In the genomic region with DNA sequence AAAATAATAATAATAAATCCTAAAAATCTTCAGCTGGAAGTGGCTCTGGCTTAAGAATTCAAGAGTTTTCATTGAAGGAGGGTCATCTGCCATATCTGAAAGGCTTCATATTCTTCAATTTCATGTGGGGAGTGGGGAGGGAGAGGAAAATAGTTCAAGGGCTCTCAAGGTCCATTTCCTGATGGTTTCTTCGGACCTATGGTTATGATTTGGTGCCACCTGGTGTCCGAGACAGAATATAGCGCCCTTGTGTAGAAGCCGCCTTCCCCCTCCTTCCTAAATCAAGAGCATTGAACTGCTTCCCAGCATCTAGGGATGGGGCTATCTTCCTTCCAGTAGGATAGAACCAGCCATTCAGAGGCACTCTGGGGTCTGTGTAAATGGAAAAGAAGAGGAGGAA, we compare ENCODE assay signal across 8 cellular contexts. TPM values are rescaled to one million over a fixed set of nuclear protein-coding genes. Genes with fewer than 3 reads are reported as not detected.
DNase-seq lines count a peak whose midpoint lies in the region; ATAC-seq and TF ChIP-seq lines count a peak whose summit lies in the region.

No MANE protein-coding gene starts in this region.

- H3K27me3 Mint-ChIP-seq in IgD-negative memory B cell, result no peaks in the 10 kb centered on the region
- no peaks in the 10 kb centered on the region for H3K27me3 Mint-ChIP-seq in activated T-helper 2 cell treated with anti-CD3 and anti-CD28 coated beads, Interferon-gamma antibody, Interleukin-2, Interleukin-4, amounts not matched to agents 10 μg/mL and 5 μg/mL and 100 μg/mL, durations not matched to agents 14 hours and 24 hours and 36 hours (ENCODE audit: low read depth)

- H3K4me3 Mint-ChIP-seq in IgD-negative memory B cell, result peak overlapping the region in 1 of 4 donors; percentile 9
- H3K4me3 Mint-ChIP-seq in activated T-helper 2 cell treated with anti-CD3 and anti-CD28 coated beads, Interferon-gamma antibody, Interleukin-2, Interleukin-4, amounts not matched to agents 10 μg/mL and 5 μg/mL and 100 μg/mL, durations not matched to agents 14 hours and 24 hours and 36 hours (ENCODE audit: low read depth), result no peak overlapping the region

- POLR2A ChIA-PET in OCI-LY7 (lab: Charles Lee), result interaction anchor here (1.1 kb wide), 1 partner anchor 61 kb away, joined by 6 read pairs; the partner anchor contains the start of gene MED12

- no peak for TF ChIP-seq POLR2A in ovary (IDR thresholded peaks at IDR 0.05)

- 1 to 3% (median 2%) methylated on average over 4 of the region's 4 CpGs for WGBS in ovary, 3 donors

- no TSS peak for BruUV-seq in OCI-LY7 (replicated peaks; lab: Mats Ljungman, UMichigan)

- H3K36me3 ChIP-seq in OCI-LY7 (ENCODE audit: insufficient read depth, low read length), result peaks cover 56% of the 10 kb centered on the region
- no peaks in the 10 kb centered on the region for H3K36me3 ChIP-seq in ovary

- H3K4me2 ChIP-seq in OCI-LY7 (ENCODE audit: low read length), result no peak overlapping the region

- no peaks in the 10 kb centered on the region for H4K20me1 ChIP-seq in OCI-LY7 (ENCODE audit: insufficient read depth, low read length)

- no peaks in the 10 kb centered on the region for H3K79me2 ChIP-seq in OCI-LY7 (ENCODE audit: insufficient read depth, low read depth, low read length)

- ATAC-seq in HG02759 (IDR thresholded peaks at IDR 0.05; ENCODE audit: unreplicated experiment) (no peak), GM18502 (IDR thresholded peaks at IDR 0.05; ENCODE audit: poor library complexity, unreplicated experiment) (no peak)

- H3K27me3 ChIP-seq in ovary, result no peaks in the 10 kb centered on the region

- intact Hi-C loops in OCI-LY7 (cut with micrococcal nuclease; ENCODE audit: unreplicated experiment) (loop anchor here (1.0 to 10.0 kb wide), 3 partner anchors 81 to 208 kb away; no protein-coding TSS in a partner anchor), ovary (cut with DNase I) (no loop called here)
- intact Hi-C loops in activated T-helper 2 cell treated with anti-CD3 and anti-CD28 coated beads, Interferon-gamma antibody, Interleukin-2, Interleukin-4, amounts not matched to agents 10 μg/mL and 5 μg/mL and 100 μg/mL, durations not matched to agents 14 hours and 24 hours and 36 hours (cut with micrococcal nuclease), result loop anchor here (2.0 kb wide), 1 partner anchor 208 kb away; no protein-coding TSS in a partner anchor

- no peaks in the 10 kb centered on the region for H3K9me2 ChIP-seq in OCI-LY7 (ENCODE audit: insufficient read depth, low read length)

- TF ChIP-seq EP300 in ovary (IDR thresholded peaks at IDR 0.05), result no peak

- CTCF ChIA-PET in OCI-LY7 (lab: Charles Lee; ENCODE audit: unreplicated experiment), result interaction anchor here (0.6 kb wide), 1 partner anchor 83 kb away, joined by 5 read pairs; the partner anchor contains the start of gene FOXO4

- no peaks in the 10 kb centered on the region for H3K9me3 ChIP-seq in OCI-LY7 (ENCODE audit: low read length)
- H3K9me3 ChIP-seq in ovary, result no peaks in the 10 kb centered on the region

- H3K4me1 ChIP-seq in OCI-LY7 (ENCODE audit: insufficient read depth, low read length, poor library complexity, severe bottlenecking) (peaks cover 26% of the 10 kb centered on the region), ovary (ENCODE audit: insufficient read depth) (peaks cover 2% of the 10 kb centered on the region)

- peak; percentile 67 for DNase-seq in EH (ENCODE audit: low read depth)
- peak; percentile 64 for DNase-seq in OCI-LY7 (ENCODE audit: low spot score)
- peak; percentile 13 for DNase-seq in activated T-helper 2 cell treated with anti-CD3 and anti-CD28 coated beads, Interferon-gamma antibody, Interleukin-2, Interleukin-4, amounts not matched to agents 10 μg/mL and 5 μg/mL and 100 μg/mL, durations not matched to agents 14 hours and 24 hours and 36 hours (ENCODE audit: low spot score)
- peak; percentile 40 for DNase-seq in foreskin melanocyte
- DNase-seq in ovary, result peak; percentile 46 to 73 (median 49)

- no peak overlapping the region for H3K27ac ChIP-seq in OCI-LY7 (ENCODE audit: low read depth, low read length, poor library complexity, severe bottlenecking)
- H3K27ac ChIP-seq in ovary, result no peak overlapping the region

- H3K27ac Mint-ChIP-seq in IgD-negative memory B cell, result peak overlapping the region; percentile 11 to 90 (median 67)
- no peak overlapping the region for H3K27ac Mint-ChIP-seq in activated T-helper 2 cell treated with anti-CD3 and anti-CD28 coated beads, Interferon-gamma antibody, Interleukin-2, Interleukin-4, amounts not matched to agents 10 μg/mL and 5 μg/mL and 100 μg/mL, durations not matched to agents 14 hours and 24 hours and 36 hours

- TF ChIP-seq CTCF in OCI-LY7 (conservative IDR thresholded peaks at IDR 0.05; ENCODE audit: low read length), result peak; percentile 77
- peak; percentile 42 to 62 (median 52) for TF ChIP-seq CTCF in ovary (IDR thresholded peaks at IDR 0.05)

- H2AFZ ChIP-seq in OCI-LY7 (ENCODE audit: low read length), result no peak overlapping the region

- H3K36me3 Mint-ChIP-seq in IgD-negative memory B cell, result no peaks in the 10 kb centered on the region
- peaks cover 32% of the 10 kb centered on the region for H3K36me3 Mint-ChIP-seq in activated T-helper 2 cell treated with anti-CD3 and anti-CD28 coated beads, Interferon-gamma antibody, Interleukin-2, Interleukin-4, amounts not matched to agents 10 μg/mL and 5 μg/mL and 100 μg/mL, durations not matched to agents 14 hours and 24 hours and 36 hours (ENCODE audit: low read depth)

- H3K9me3 Mint-ChIP-seq in IgD-negative memory B cell, result no peaks in the 10 kb centered on the region
- H3K9me3 Mint-ChIP-seq in activated T-helper 2 cell treated with anti-CD3 and anti-CD28 coated beads, Interferon-gamma antibody, Interleukin-2, Interleukin-4, amounts not matched to agents 10 μg/mL and 5 μg/mL and 100 μg/mL, durations not matched to agents 14 hours and 24 hours and 36 hours, result no peaks in the 10 kb centered on the region

- H3K4me3 ChIP-seq in OCI-LY7 (ENCODE audit: low read depth, low read length, poor library complexity, severe bottlenecking) (no peak overlapping the region), ovary (no peak overlapping the region)

- peaks cover 3 to 11% (median 8%) of the 10 kb centered on the region in 3 donors for H3K4me1 Mint-ChIP-seq in IgD-negative memory B cell
- H3K4me1 Mint-ChIP-seq in activated T-helper 2 cell treated with anti-CD3 and anti-CD28 coated beads, Interferon-gamma antibody, Interleukin-2, Interleukin-4, amounts not matched to agents 10 μg/mL and 5 μg/mL and 100 μg/mL, durations not matched to agents 14 hours and 24 hours and 36 hours (ENCODE audit: low read depth), result peaks cover 8% of the 10 kb centered on the region

RNA-seq across cellular contexts. Expression of gene NLGN3, which starts 34.3 kb away (rescaled TPM):
- polyA plus RNA-seq in IgD-negative memory B cell, result 0.15 TPM
- total RNA-seq in OCI-LY7 (2014; rRNA removed; shearing (Covaris generic)), result 0.51 and 0.57 TPM in 2 replicates
- 1.3 and 1.7 TPM in 2 replicates for total RNA-seq in OCI-LY7 (2022)
- 0.78 and 0.94 TPM in 2 replicates for total RNA-seq in activated T-helper 2 cell treated with anti-CD3 and anti-CD28 coated beads, Interferon-gamma antibody, Interleukin-2, Interleukin-4, amounts not matched to agents 10 μg/mL and 5 μg/mL and 100 μg/mL, durations not matched to agents 14 hours and 24 hours and 36 hours
- 10 to 100 TPM in 1 of 7 donors, 1 to 10 TPM in 6; 2.1 to 10.9 (median 6.7) TPM for total RNA-seq in ovary
- 1 to 10 TPM; 2.5 to 5.2 TPM for polyA plus RNA-seq in ovary

RNA-seq across cellular contexts. Expression of gene GJB1, which starts 44.1 kb away (rescaled TPM):
- not detected for polyA plus RNA-seq in IgD-negative memory B cell
- not detected in 2 replicates for total RNA-seq in OCI-LY7 (2014; rRNA removed; shearing (Covaris generic))
- not detected in 2 replicates for total RNA-seq in OCI-LY7 (2022)
- not detected in 2 replicates for total RNA-seq in activated T-helper 2 cell treated with anti-CD3 and anti-CD28 coated beads, Interferon-gamma antibody, Interleukin-2, Interleukin-4, amounts not matched to agents 10 μg/mL and 5 μg/mL and 100 μg/mL, durations not matched to agents 14 hours and 24 hours and 36 hours
- total RNA-seq in ovary, result 10 to 100 TPM in 1 of 7 donors, 1 to 10 TPM in 3, under 1 TPM in 1, not detected in 2; 0.36 to 17.9 (median 2.5) TPM
- under 1 TPM; 0.12 to 0.30 TPM for polyA plus RNA-seq in ovary

Comparison
In these comparisons a context has a peak if more than half of its experiments do, and no peak if none do; other contexts are left out.
1. DNase-seq: peak in every context shown above with its lines; median percentile 67 in EH; 64 in OCI-LY7; 49 in ovary; 40 in foreskin melanocyte; 13 in activated T-helper 2 cell treated with anti-CD3 and anti-CD28 coated beads, Interferon-gamma antibody, Interleukin-2, Interleukin-4, amounts not matched to agents 10 μg/mL and 5 μg/mL and 100 μg/mL, durations not matched to agents 14 hours and 24 hours and 36 hours.
2. intact Hi-C loops: an anchor here in OCI-LY7 (1.0 to 10.0 kb wide) and activated T-helper 2 cell treated with anti-CD3 and anti-CD28 coated beads, Interferon-gamma antibody, Interleukin-2, Interleukin-4, amounts not matched to agents 10 μg/mL and 5 μg/mL and 100 μg/mL, durations not matched to agents 14 hours and 24 hours and 36 hours (2.0 kb wide); none called in ovary.